22 cellular contexts compared by ENCODE assay signal in the genomic region with DNA sequence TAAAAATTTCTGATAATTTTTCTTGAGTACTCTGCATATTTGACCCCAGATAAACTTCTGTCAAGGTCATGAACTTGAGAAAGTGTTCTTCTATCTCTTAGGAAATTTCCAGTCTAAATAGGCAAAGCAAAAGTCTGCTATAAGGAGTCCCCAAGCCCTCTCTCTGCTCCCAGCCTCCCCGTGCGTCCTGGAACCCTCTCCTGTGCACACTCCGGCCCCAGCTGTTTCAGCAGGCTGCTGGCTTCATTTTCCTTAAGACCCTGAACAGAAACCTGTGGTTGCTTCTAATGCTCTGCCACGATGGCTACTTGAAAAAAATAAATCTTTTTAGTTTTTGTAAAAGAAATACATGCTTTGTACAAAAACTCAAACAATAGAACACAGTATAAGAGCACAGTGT. TPM values are rescaled to one million over a fixed set of nuclear protein-coding genes. Genes with fewer than 3 reads are reported as not detected.
"Had no signal": no experiment of that assay in that cellular context is flagged by ENCODE, and none has a peak within 500 bp of the region (broad histone marks: within the 10 kb centered on the region; RNA-seq: fewer than 3 reads in every experiment).

No MANE protein-coding gene starts in this region.

- H3K4me3 Mint-ChIP-seq: dendritic cell treated with granulocyte-macrophage colony-stimulating factor and Interleukin-4, amounts not matched to agents 40 ng/mL and 50 ng/mL, for 4 days; naive thymus-derived CD4-positive, alpha-beta T cell; neural crest cell; stimulated activated naive B cell treated with anti-CD40 and anti-IgM and Interleukin-4, amounts not matched to agents 10 μg/mL and 1 μg/mL and 100 μg/mL, for 72 hours; stimulated activated naive CD8-positive, alpha-beta T cell treated with anti-CD3 and anti-CD28 coated beads, Interleukin-15, amount 100 ng/mL, for 72 hours had no signal

- H3K27ac Mint-ChIP-seq: dendritic cell treated with granulocyte-macrophage colony-stimulating factor and Interleukin-4, amounts not matched to agents 40 ng/mL and 50 ng/mL, for 4 days; stimulated activated naive B cell treated with anti-CD40 and anti-IgM and Interleukin-4, amounts not matched to agents 10 μg/mL and 1 μg/mL and 100 μg/mL, for 72 hours had no signal

- H3K36me3 Mint-ChIP-seq: stimulated activated naive B cell treated with anti-CD40 and anti-IgM and Interleukin-4, amounts not matched to agents 10 μg/mL and 1 μg/mL and 100 μg/mL, for 72 hours had no signal

- H3K4me1 Mint-ChIP-seq: neural crest cell; stimulated activated naive B cell treated with anti-CD40 and anti-IgM and Interleukin-4, amounts not matched to agents 10 μg/mL and 1 μg/mL and 100 μg/mL, for 72 hours had no signal

- ATAC-seq: naive thymus-derived CD4-positive, alpha-beta T cell; stimulated activated naive B cell treated with anti-CD40 and anti-IgM and Interleukin-4, amounts not matched to agents 10 μg/mL and 1 μg/mL and 100 μg/mL, for 72 hours; stimulated activated naive CD8-positive, alpha-beta T cell treated with anti-CD3 and anti-CD28 coated beads, Interleukin-15, amount 100 ng/mL, for 72 hours had no signal

- FAIRE-seq: colon, endothelial cell of umbilical vein had no signal

- H3K9me3 Mint-ChIP-seq: dendritic cell treated with granulocyte-macrophage colony-stimulating factor and Interleukin-4, amounts not matched to agents 40 ng/mL and 50 ng/mL, for 4 days; neural crest cell; stimulated activated naive B cell treated with anti-CD40 and anti-IgM and Interleukin-4, amounts not matched to agents 10 μg/mL and 1 μg/mL and 100 μg/mL, for 72 hours; stimulated activated naive CD8-positive, alpha-beta T cell treated with anti-CD3 and anti-CD28 coated beads, Interleukin-15, amount 100 ng/mL, for 72 hours had no signal

- DNase-seq: erythroblast; foreskin melanocyte; kidney glomerular epithelial cell; mammary epithelial cell; naive thymus-derived CD4-positive, alpha-beta T cell; ovary; sigmoid colon; stimulated activated CD4-positive, alpha-beta T cell treated with anti-CD3 and anti-CD28 coated beads, Interleukin-2, amount 100 ng/mL, for 24 hours; stimulated activated CD4-positive, alpha-beta T cell treated with anti-CD3 and anti-CD28 coated beads, Interleukin-4, amount 100 ng/mL, for 4 hours; stimulated activated naive B cell treated with anti-CD40 and anti-IgM and Interleukin-4, amounts not matched to agents 10 μg/mL and 1 μg/mL and 100 μg/mL, for 72 hours; stimulated activated naive CD8-positive, alpha-beta T cell treated with anti-CD3 and anti-CD28 coated beads, Interleukin-15, amount 100 ng/mL, for 72 hours; trophoblast cell; uterus had no signal

- H3K27me3 Mint-ChIP-seq: stimulated activated naive CD8-positive, alpha-beta T cell treated with anti-CD3 and anti-CD28 coated beads, Interleukin-15, amount 100 ng/mL, for 72 hours had no signal

- H3K9me3 ChIP-seq: ovary, right atrium auricular region, sigmoid colon, uterus had no signal

RNA-seq across cellular contexts. Expression of a gene that starts 14.7 kb away (rescaled TPM):
- total RNA-seq: endothelial cell of umbilical vein, hepatocyte, mammary epithelial cell, mesenteric fat pad, neural crest cell, ovary, posterior vena cava, right atrium auricular region, sigmoid colon, subcutaneous adipose tissue, uterus had no signal
- polyA plus RNA-seq: endothelial cell of umbilical vein, hepatocyte, mammary epithelial cell, ovary had no signal

RNA-seq across cellular contexts. Expression of a gene that starts 18.9 kb away (rescaled TPM):
- total RNA-seq: endothelial cell of umbilical vein, hepatocyte, mammary epithelial cell, mesenteric fat pad, neural crest cell, ovary, posterior vena cava, right atrium auricular region, sigmoid colon, subcutaneous adipose tissue, uterus had no signal
- polyA plus RNA-seq: endothelial cell of umbilical vein, hepatocyte, mammary epithelial cell, ovary had no signal

RNA-seq across cellular contexts. Expression of a gene that starts 36.0 kb away (rescaled TPM):
- total RNA-seq: endothelial cell of umbilical vein, hepatocyte, mammary epithelial cell, mesenteric fat pad, neural crest cell, ovary, posterior vena cava, right atrium auricular region, sigmoid colon, subcutaneous adipose tissue had no signal
- polyA plus RNA-seq: endothelial cell of umbilical vein, hepatocyte, mammary epithelial cell, ovary had no signal

RNA-seq across cellular contexts. Expression of a gene that starts 42.9 kb away (rescaled TPM):
- total RNA-seq: endothelial cell of umbilical vein, mammary epithelial cell, mesenteric fat pad, neural crest cell, ovary, right atrium auricular region, sigmoid colon had no signal
- polyA plus RNA-seq: endothelial cell of umbilical vein, hepatocyte, mammary epithelial cell, ovary, sigmoid colon had no signal
